ENCODE assay signal across 1 cellular context in genomic region chr3:165128544-165128943, GRCh38.
TF ChIP-seq lines count a peak whose summit lies in the region.

No MANE protein-coding gene starts in this region.

TF ChIP-seq in HepG2, 621 proteins besides CTCF, POLR2A, EP300 and RAD21 (continued from another document and continues in another):
- TF ChIP-seq TFDP1 (CRISPR knock-in tag; IDR thresholded peaks at IDR 0.05; ENCODE audit: borderline replicate concordance) (no peak), KAT2B (IDR thresholded peaks at IDR 0.05; ENCODE audit: borderline replicate concordance, low read depth, low read length) (no peak), ZNF276 (CRISPR knock-in tag; IDR thresholded peaks at IDR 0.05; ENCODE audit: low read depth) (no peak), EHMT2 (IDR thresholded peaks at IDR 0.05; ENCODE audit: borderline replicate concordance, low read depth, low read length) (no peak), ZBTB8A (CRISPR knock-in tag; IDR thresholded peaks at IDR 0.05; ENCODE audit: borderline replicate concordance, low read depth) (no peak), IRF1 (CRISPR knock-in tag; IDR thresholded peaks at IDR 0.05; ENCODE audit: low read depth) (no peak), ZNF549 (CRISPR knock-in tag; IDR thresholded peaks at IDR 0.05) (no peak), POLR2G (IDR thresholded peaks at IDR 0.05; ENCODE audit: low read depth, low read length) (no peak), MEF2D (CRISPR knock-in tag; IDR thresholded peaks at IDR 0.05) (no peak), MAX (IDR thresholded peaks at IDR 0.05) (no peak), XRCC5 (optimal IDR thresholded peaks at IDR 0.05; ENCODE audit: low read length) (no peak), ATF7 (IDR thresholded peaks at IDR 0.05) (no peak), ATF7 (CRISPR knock-in tag; IDR thresholded peaks at IDR 0.05) (no peak), TRIM24 (CRISPR knock-in tag; IDR thresholded peaks at IDR 0.05) (no peak), EED (CRISPR knock-in tag; IDR thresholded peaks at IDR 0.05) (no peak), KDM2A (CRISPR knock-in tag; IDR thresholded peaks at IDR 0.05; ENCODE audit: borderline replicate concordance, low read depth) (no peak), MAZ (IDR thresholded peaks at IDR 0.05; ENCODE audit: borderline replicate concordance, low read depth, low read length) (no peak), MAZ (CRISPR knock-in tag; IDR thresholded peaks at IDR 0.05; ENCODE audit: low read depth) (no peak), ZNF329 (CRISPR knock-in tag; IDR thresholded peaks at IDR 0.05; ENCODE audit: low read depth) (no peak), ZNF30 (CRISPR knock-in tag; IDR thresholded peaks at IDR 0.05) (no peak), SETDB1 (CRISPR knock-in tag; IDR thresholded peaks at IDR 0.05; ENCODE audit: borderline replicate concordance) (no peak), EEA1 (CRISPR knock-in tag; IDR thresholded peaks at IDR 0.05; ENCODE audit: borderline replicate concordance) (no peak), ZSCAN9 (CRISPR knock-in tag; IDR thresholded peaks at IDR 0.05; ENCODE audit: borderline replicate concordance) (no peak), HNF4G (IDR thresholded peaks at IDR 0.05; ENCODE audit: borderline replicate concordance, low read depth, low read length) (0 out of 2 replicates have a peak, but pooled peaks have one; percentile 22), HNF4G (CRISPR knock-in tag; IDR thresholded peaks at IDR 0.05; ENCODE audit: borderline replicate concordance, low read depth) (no peak), ZNF558 (CRISPR knock-in tag; IDR thresholded peaks at IDR 0.05; ENCODE audit: borderline replicate concordance) (no peak), STAT6 (CRISPR knock-in tag; IDR thresholded peaks at IDR 0.05; ENCODE audit: borderline replicate concordance) (no peak), ZNF343 (CRISPR knock-in tag; IDR thresholded peaks at IDR 0.05) (no peak), ZNF569 (CRISPR knock-in tag; IDR thresholded peaks at IDR 0.05; ENCODE audit: borderline replicate concordance) (no peak), PRDM4 (CRISPR knock-in tag; IDR thresholded peaks at IDR 0.05; ENCODE audit: borderline replicate concordance) (no peak), RBFOX2 (IDR thresholded peaks at IDR 0.05; ENCODE audit: low read depth, low read length) (no peak), HHEX (CRISPR knock-in tag; IDR thresholded peaks at IDR 0.05) (no peak), JARID2 (CRISPR knock-in tag; IDR thresholded peaks at IDR 0.05; ENCODE audit: insufficient replicate concordance) (no peak), RFXANK (CRISPR knock-in tag; IDR thresholded peaks at IDR 0.05) (no peak), MLX (CRISPR knock-in tag; IDR thresholded peaks at IDR 0.05) (no peak), PREB (CRISPR knock-in tag; IDR thresholded peaks at IDR 0.05) (no peak), ZBTB37 (CRISPR knock-in tag; IDR thresholded peaks at IDR 0.05) (no peak), ZFP36L2 (CRISPR knock-in tag; IDR thresholded peaks at IDR 0.05) (no peak), DDIT3 (CRISPR knock-in tag; IDR thresholded peaks at IDR 0.05) (no peak), ZBTB3 (CRISPR knock-in tag; IDR thresholded peaks at IDR 0.05; ENCODE audit: borderline replicate concordance, low read depth) (no peak), GRHL1 (CRISPR knock-in tag; conservative IDR thresholded peaks at IDR 0.05) (no peak), SYNCRIP (IDR thresholded peaks at IDR 0.05; ENCODE audit: insufficient read depth, low read depth, low read length) (no peak), ZNF496 (CRISPR knock-in tag; IDR thresholded peaks at IDR 0.05; ENCODE audit: insufficient replicate concordance) (no peak), KDM4B (CRISPR knock-in tag; IDR thresholded peaks at IDR 0.05) (no peak), TCF7L2 (IDR thresholded peaks at IDR 0.05; ENCODE audit: low read depth, low read length) (no peak), ZNF101 (CRISPR knock-in tag; IDR thresholded peaks at IDR 0.05; ENCODE audit: borderline replicate concordance, low read depth) (no peak), ZNF652 (CRISPR knock-in tag; IDR thresholded peaks at IDR 0.05; ENCODE audit: borderline replicate concordance, low read depth) (no peak), NFKBIZ (CRISPR knock-in tag; IDR thresholded peaks at IDR 0.05) (no peak), SMARCE1 (IDR thresholded peaks at IDR 0.05; ENCODE audit: borderline replicate concordance) (no peak), U2AF1 (optimal IDR thresholded peaks at IDR 0.05; ENCODE audit: low read depth, low read length) (no peak), ZNF430 (CRISPR knock-in tag; IDR thresholded peaks at IDR 0.05) (no peak), PRMT3 (CRISPR knock-in tag; IDR thresholded peaks at IDR 0.05; ENCODE audit: borderline replicate concordance, low read depth) (no peak), KLF6 (CRISPR knock-in tag; IDR thresholded peaks at IDR 0.05) (no peak), GABPB1 (CRISPR knock-in tag; IDR thresholded peaks at IDR 0.05) (no peak), SOX5 (CRISPR knock-in tag; IDR thresholded peaks at IDR 0.05; ENCODE audit: borderline replicate concordance) (peak; percentile 80; the same call in 1 of the 2 replicates)
